Comparison of ENCODE assay signal across 8 cellular contexts in the genomic region with DNA sequence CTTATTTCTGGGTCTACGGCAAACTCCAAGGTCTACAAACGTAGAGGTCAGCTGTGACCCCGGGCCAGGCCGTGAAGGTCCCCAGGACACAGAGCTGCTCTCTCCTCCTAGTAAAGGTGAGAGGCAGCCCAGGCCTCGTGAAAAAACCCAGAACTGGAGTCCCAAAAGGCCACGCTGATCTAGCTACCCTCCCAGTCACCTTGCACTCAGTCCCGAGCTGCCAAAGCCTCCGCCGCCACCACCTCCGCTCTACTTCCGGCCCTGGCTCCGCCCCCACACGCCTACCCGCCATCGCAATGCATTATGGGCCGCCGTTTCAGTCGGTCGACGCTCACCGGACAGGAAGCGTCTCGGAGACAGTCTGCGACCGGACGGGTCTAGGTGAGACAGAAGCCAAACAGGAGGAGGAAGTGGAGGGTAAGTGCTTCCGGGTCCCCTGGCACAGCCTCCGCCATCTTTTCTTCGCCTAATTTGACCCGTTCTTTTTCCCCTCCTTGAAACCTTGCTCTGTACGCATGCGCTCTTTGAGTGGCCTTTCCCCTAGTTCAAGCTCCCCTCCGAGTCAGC. TPM values are rescaled to one million over a fixed set of nuclear protein-coding genes. Genes with fewer than 3 reads are reported as not detected.
DNase-seq lines count a peak whose midpoint lies in the region; ATAC-seq and TF ChIP-seq lines count a peak whose summit lies in the region.

A gene with protein sequence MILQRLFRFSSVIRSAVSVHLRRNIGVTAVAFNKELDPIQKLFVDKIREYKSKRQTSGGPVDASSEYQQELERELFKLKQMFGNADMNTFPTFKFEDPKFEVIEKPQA (minus strand): TSS at position 251 of the 567 bp plus-strand sequence. CDS start 5,110 bp downstream, outside the sequence.
TSS of gene GABPA (plus strand) at position 319 of the 567 bp plus-strand sequence. CDS start 6,627 bp downstream, outside the sequence.

- no peak for TF ChIP-seq CTCF in left lung (IDR thresholded peaks at IDR 0.05)

- H3K36me3 ChIP-seq in left lung, result peaks cover 0 to 7% of the 10 kb centered on the region in 2 donors

- peak within 1 kb of the TSS; percentile 83 to 87 for H3K4me3 ChIP-seq in left lung

- intact Hi-C loops in left lung (cut with DNase I), result no loop called here

- DNase-seq in C1 segment of cervical spinal cord (lab: John Stamatoyannopoulos, UW) (peak; percentile 85 to 100 (median 97)), NCI-H748 treated with DMSO at 0.1 percent for 48 hours (lab: John Stamatoyannopoulos, UW) (peak; percentile 90), dermis blood vessel endothelial cell (peak; percentile 99), left lung (peak; percentile 97 to 98)
- DNase-seq in activated CD4-positive, alpha-beta T cell treated with anti-CD3 and anti-CD28 coated beads, Interleukin-2, amount 50 U/mL, for 24 hours (ENCODE audit: low read depth in 1 of 2, low spot score in 1 of 2), result peak; percentile 97 to 98
- peak; percentile 97 to 98 for DNase-seq in stimulated activated CD4-positive, alpha-beta T cell treated with anti-CD3 and anti-CD28 coated beads, Interleukin-2, amount 100 ng/mL, for 48 hours

- H3K27ac ChIP-seq in left lung, result peak within 1 kb of the TSS; percentile 98 to 99

- ATAC-seq in GM19372 (IDR thresholded peaks at IDR 0.05; ENCODE audit: low read depth, unreplicated experiment) (peak; percentile 87), HG03558 (IDR thresholded peaks at IDR 0.05; ENCODE audit: extremely low read depth, unreplicated experiment) (peak; percentile 81), left lung (peak; percentile 96)

- no peaks in the 10 kb centered on the region for H3K27me3 ChIP-seq in left lung

- no peaks in the 10 kb centered on the region for H3K9me3 ChIP-seq in left lung

- peaks cover 7 to 36% of the 10 kb centered on the region in 2 donors for H3K4me1 ChIP-seq in left lung

RNA-seq across cellular contexts. Expression of the first gene that starts in this region (rescaled TPM):
- 48.2 and 64.2 TPM in 2 replicates for total RNA-seq in dermis blood vessel endothelial cell
- total RNA-seq in left lung, result 100 to 1,000 TPM; 102 to 104 TPM

RNA-seq across cellular contexts. Expression of gene GABPA, which starts in this region (rescaled TPM):
- total RNA-seq in dermis blood vessel endothelial cell, result 41.6 and 44.4 TPM in 2 replicates
- 10 to 100 TPM; 23.5 to 23.6 TPM for total RNA-seq in left lung

Comparison
In these comparisons a context has a peak if more than half of its experiments do, and no peak if none do; other contexts are left out.
1. Peak in every context shown above with its lines: DNase-seq, ATAC-seq, H3K4me3 ChIP-seq and H3K27ac ChIP-seq.